In genomic region chr6:151014404-151015150, GRCh38 we compare ENCODE assay signal across 8 cellular contexts.
DNase-seq lines count a peak whose midpoint lies in the region; ATAC-seq, FAIRE-seq and TF ChIP-seq lines count a peak whose summit lies in the region.

No MANE protein-coding gene starts in this region.

- peaks cover 0 to 5% (median 0%) of the 10 kb centered on the region in 5 donors for H3K36me3 Mint-ChIP-seq in naive thymus-derived CD4-positive, alpha-beta T cell

- TF ChIP-seq CTCF in A673 (conservative IDR thresholded peaks at IDR 0.05; ENCODE audit: low read depth, low read length) = peak; percentile 96

- no peaks in the 10 kb centered on the region for H3K27me3 Mint-ChIP-seq in naive thymus-derived CD4-positive, alpha-beta T cell

- peaks cover 3% of the 10 kb centered on the region for H3K4me1 ChIP-seq in A673 (ENCODE audit: insufficient read depth, low read length, poor library complexity, severe bottlenecking)
- no peaks in the 10 kb centered on the region for H3K4me1 ChIP-seq in naive thymus-derived CD4-positive, alpha-beta T cell (ENCODE audit: control insufficient read depth in 2 of 2, insufficient read depth in 2 of 2, low read length in 2 of 2)

- H3K4me3 ChIP-seq in A673 (ENCODE audit: low read depth, low read length, poor library complexity, severe bottlenecking) = no peak overlapping the region
- no peak overlapping the region for H3K4me3 ChIP-seq in naive thymus-derived CD4-positive, alpha-beta T cell (ENCODE audit: low read length)

- H3K9me3 ChIP-seq in A673 (ENCODE audit: low read depth, low read length, poor library complexity, severe bottlenecking) = no peaks in the 10 kb centered on the region
- no peaks in the 10 kb centered on the region for H3K9me3 ChIP-seq in naive thymus-derived CD4-positive, alpha-beta T cell (ENCODE audit: control insufficient read depth in 2 of 3, low read length in 3 of 3)

- DNase-seq in A673 (ENCODE audit: low spot score) (peak; percentile 56), GM18507 (ENCODE audit: extremely low spot score, insufficient read length, low read depth) (peak; percentile 11), NCI-H748 treated with DMSO at 0.1 percent for 48 hours (lab: John Stamatoyannopoulos, UW) (peak; percentile 82)
- peak; percentile 21 for DNase-seq in activated CD8-positive, alpha-beta memory T cell treated with anti-CD3 and anti-CD28 coated beads, Interleukin-2, amount 50 U/mL, for 24 hours (ENCODE audit: extremely low read depth)
- peak; percentile 17 to 61 (median 47) for DNase-seq in naive thymus-derived CD4-positive, alpha-beta T cell
- DNase-seq in stimulated activated naive CD4-positive, alpha-beta T cell treated with Interleukin-2 at 50 U/mL for 16 hours (lab: John Stamatoyannopoulos, UW) = peak; percentile 40

- ATAC-seq in HG03378 (IDR thresholded peaks at IDR 0.05; ENCODE audit: unreplicated experiment) = peak; percentile 72
- peak; percentile 88 for ATAC-seq in esophagus mucosa
- ATAC-seq in naive thymus-derived CD4-positive, alpha-beta T cell = peak; percentile 83

- FAIRE-seq in GM18507 (lab: Jason Lieb, UNC) = peak; percentile 67

- no peak overlapping the region for H3K27ac ChIP-seq in A673 (ENCODE audit: low read depth, low read length, poor library complexity, severe bottlenecking)
- H3K27ac ChIP-seq in naive thymus-derived CD4-positive, alpha-beta T cell (ENCODE audit: low read depth, low read length) = no peak overlapping the region

- no peaks in the 10 kb centered on the region for H3K9me3 Mint-ChIP-seq in naive thymus-derived CD4-positive, alpha-beta T cell

- no peaks in the 10 kb centered on the region for H3K27me3 ChIP-seq in A673 (replicated peaks; ENCODE audit: insufficient read depth, low read depth, low read length, poor library complexity)
- H3K27me3 ChIP-seq in naive thymus-derived CD4-positive, alpha-beta T cell (ENCODE audit: control insufficient read depth in 2 of 2, insufficient read depth in 2 of 2, low read length in 2 of 2) = no peaks in the 10 kb centered on the region

- H3K27ac Mint-ChIP-seq in naive thymus-derived CD4-positive, alpha-beta T cell = peak overlapping the region in 1 of 9 donors; percentile 41

- intact Hi-C loops in A673 (cut with micrococcal nuclease; ENCODE audit: unreplicated experiment) = loop anchor here (2.0 kb wide), 1 partner anchor 310 kb away; no protein-coding TSS in a partner anchor
- intact Hi-C loops in naive thymus-derived CD4-positive, alpha-beta T cell (cut with micrococcal nuclease) = loop anchor here (1.0 to 2.0 kb wide), 5 partner anchors 122 to 366 kb away; no protein-coding TSS in a partner anchor

- peak overlapping the region in 1 of 10 donors; percentile 22 for H3K4me3 Mint-ChIP-seq in naive thymus-derived CD4-positive, alpha-beta T cell

- BruUV-seq in A673 (replicated peaks; lab: Mats Ljungman, UMichigan) = no TSS peak

- H3K36me3 ChIP-seq in A673 (ENCODE audit: insufficient read depth, low read length, poor library complexity, severe bottlenecking) = peaks cover 6% of the 10 kb centered on the region
- H3K36me3 ChIP-seq in naive thymus-derived CD4-positive, alpha-beta T cell (ENCODE audit: control insufficient read depth in 2 of 3, insufficient read depth in 3 of 3, low read length in 3 of 3) = peaks cover 0 to 11% (median 0%) of the 10 kb centered on the region in 3 experiments

- CTCF ChIA-PET in A673 (lab: Charles Lee) = interaction anchor here (0.6 to 3.2 kb wide), 7 partner anchors 10 to 320 kb away, joined by 3 to 54 read pairs (median 5); no protein-coding TSS in a partner anchor
- CTCF ChIA-PET in naive thymus-derived CD4-positive, alpha-beta T cell (lab: Charles Lee) = interaction anchor here (0.7 to 2.9 kb wide), 7 partner anchors 9 to 375 kb away, joined by 3 to 32 read pairs (median 4); no protein-coding TSS in a partner anchor

- H3K4me1 Mint-ChIP-seq in naive thymus-derived CD4-positive, alpha-beta T cell = peaks cover 0 to 10% (median 0%) of the 10 kb centered on the region in 7 donors

- POLR2A ChIA-PET in A673 (lab: Charles Lee; ENCODE audit: low non-redundant PET) = interaction anchor here (0.6 kb wide), 1 partner anchor 25 kb away, joined by 3 read pairs; no protein-coding TSS in a partner anchor
- POLR2A ChIA-PET in naive thymus-derived CD4-positive, alpha-beta T cell (lab: Charles Lee) = no interaction called here

Comparison
In these comparisons a context has a peak if more than half of its experiments do, and no peak if none do; other contexts are left out.
1. DNase-seq: peak in every context shown above with its lines; median percentile 82 in NCI-H748 treated with DMSO at 0.1 percent for 48 hours; 56 in A673; 47 in naive thymus-derived CD4-positive, alpha-beta T cell; 40 in stimulated activated naive CD4-positive, alpha-beta T cell treated with Interleukin-2 at 50 U/mL for 16 hours; 21 in activated CD8-positive, alpha-beta memory T cell treated with anti-CD3 and anti-CD28 coated beads, Interleukin-2, amount 50 U/mL, for 24 hours; 11 in GM18507.